ENCODE assay signal across 18 cellular contexts in genomic region chr10:33195608-33196376, GRCh38.
A peak's percentile ranks its signal among the peaks of the same experiment; 100 is the strongest.
DNase-seq lines count a peak whose midpoint lies in the region; ATAC-seq, FAIRE-seq and TF ChIP-seq lines count a peak whose summit lies in the region.
"Had no signal": no experiment of that assay in that cellular context is flagged by ENCODE, and none has a peak within 500 bp of the region (broad histone marks: within the 10 kb centered on the region; RNA-seq: fewer than 3 reads in every experiment).

No MANE protein-coding gene starts in this region.

- no peak overlapping the region for H3K4me3 ChIP-seq in BLaER1 treated with 17β-estradiol and CSF1 and Interleukin-3, amounts not matched to agents 10 nM and 100 nM
- H3K4me3 ChIP-seq in PC-3 (ENCODE audit: low read length) = no peak overlapping the region
- no peak overlapping the region for H3K4me3 ChIP-seq in fibroblast of lung (replicated peaks in 1 of 4; ENCODE audit: control extremely low read depth in 1 of 4, insufficient read depth in 1 of 4, low read depth in 3 of 4, low read length in 4 of 4)
- no peak overlapping the region for H3K4me3 ChIP-seq in pancreas

- no peak for DNase-seq in PC-3
- peak; percentile 47 to 82 for DNase-seq in fibroblast of lung (ENCODE audit: low read depth in 2 of 2)
- no peak for DNase-seq in pancreas
- no peak for DNase-seq in NCI-H2029 treated with DMSO at 0.1 percent for 48 hours (lab: John Stamatoyannopoulos, UW)
- DNase-seq in hippocampal formation (lab: John Stamatoyannopoulos, UW) = no peak
- DNase-seq: activated CD4-positive, alpha-beta memory T cell treated with anti-CD3 and anti-CD28 coated beads for 36 hours; AML-193; KG1; NCI-H1694; SIG-M5; stimulated activated CD4-positive, alpha-beta T cell treated with anti-CD3 and anti-CD28 coated beads, Interleukin-4, amount 100 ng/mL, for 1 hour; T1000 had no signal

- no peak overlapping the region for H3K27ac ChIP-seq in BLaER1 treated with 17β-estradiol and CSF1 and Interleukin-3, amounts not matched to agents 10 nM and 100 nM
- H3K27ac ChIP-seq in PC-3 (ENCODE audit: low read length) (peak overlapping the region; percentile 72), fibroblast of lung (ENCODE audit: insufficient read depth, low read length) (no peak overlapping the region), pancreas (peak overlapping the region in 3 of 4 donors; percentile 28 to 71 (median 58))
- H3K27ac ChIP-seq: vagina had no signal

- peaks cover 0 to 91% (median 0%) of the 10 kb centered on the region in 11 experiments; a peak in 7 of 22 replicates for H3K36me3 ChIP-seq in BLaER1 treated with 17β-estradiol and CSF1 and Interleukin-3, amounts not matched to agents 10 nM and 100 nM
- H3K36me3 ChIP-seq in PC-3 (ENCODE audit: low read depth, low read length) (peaks cover 72% of the 10 kb centered on the region), fibroblast of lung (ENCODE audit: control insufficient read depth, insufficient read depth, low read length) (peaks cover 10% of the 10 kb centered on the region), pancreas (peaks cover 0 to 7% (median 0%) of the 10 kb centered on the region in 3 donors)
- H3K36me3 ChIP-seq: vagina had no signal

- CTCF ChIA-PET in PC-3 (lab: Charles Lee) = interaction anchor here (0.6 to 1.1 kb wide), 2 partner anchors 77 to 242 kb away, joined by 3 read pairs; no protein-coding TSS in a partner anchor

- WGBS in pancreas, 2 donors = 28 to 34% methylated on average over 8 of the region's 8 CpGs

- H4K20me1 ChIP-seq in BLaER1 treated with 17β-estradiol and CSF1 and Interleukin-3, amounts not matched to agents 10 nM and 100 nM = peaks cover 0 to 96% (median 0%) of the 10 kb centered on the region in 11 experiments; a peak in 4 of 22 replicates
- H4K20me1 ChIP-seq in PC-3 (ENCODE audit: low read length) = no peaks in the 10 kb centered on the region
- no peaks in the 10 kb centered on the region for H4K20me1 ChIP-seq in fibroblast of lung (ENCODE audit: control insufficient read depth, extremely low read depth, insufficient read depth, low read length)

- no peak overlapping the region for H2AFZ ChIP-seq in PC-3 (ENCODE audit: low read length)
- no peak overlapping the region for H2AFZ ChIP-seq in fibroblast of lung (ENCODE audit: low read length)

- TF ChIP-seq CTCF in PC-3 (conservative IDR thresholded peaks at IDR 0.05; ENCODE audit: low read depth, low read length) (no peak), fibroblast of lung (conservative IDR thresholded peaks at IDR 0.05 in 1 of 2, IDR thresholded peaks at IDR 0.05 in 1 of 2; ENCODE audit: low read depth in 1 of 2, low read length in 2 of 2) (no peak), pancreas (IDR thresholded peaks at IDR 0.05) (no peak)

- no peak overlapping the region for H3K9ac ChIP-seq in BLaER1 treated with 17β-estradiol and CSF1 and Interleukin-3, amounts not matched to agents 10 nM and 100 nM
- no peak overlapping the region for H3K9ac ChIP-seq in PC-3 (ENCODE audit: low read length)
- no peak overlapping the region for H3K9ac ChIP-seq in fibroblast of lung (ENCODE audit: insufficient read depth, low read length)

- H3F3A ChIP-seq in PC-3 (ENCODE audit: low read length, unreplicated experiment) = peaks cover 21% of the 10 kb centered on the region

- intact Hi-C loops in PC-3 (cut with micrococcal nuclease) = no loop called here
- intact Hi-C loops in pancreas (cut with DNase I) = no loop called here

- H3K9me3 ChIP-seq in BLaER1 treated with 17β-estradiol and CSF1 and Interleukin-3, amounts not matched to agents 10 nM and 100 nM (replicated peaks in 1 of 11) = no peaks in the 10 kb centered on the region
- no peaks in the 10 kb centered on the region for H3K9me3 ChIP-seq in PC-3 (ENCODE audit: low read length)
- no peaks in the 10 kb centered on the region for H3K9me3 ChIP-seq in fibroblast of lung (ENCODE audit: control insufficient read depth, insufficient read depth, low read depth, low read length)
- no peaks in the 10 kb centered on the region for H3K9me3 ChIP-seq in pancreas
- H3K9me3 ChIP-seq: vagina had no signal

- no peaks in the 10 kb centered on the region for H3K9me2 ChIP-seq in PC-3 (replicated peaks; ENCODE audit: low read length)

- H3K4me2 ChIP-seq in BLaER1 treated with 17β-estradiol and CSF1 and Interleukin-3, amounts not matched to agents 10 nM and 100 nM = peak overlapping the region in 7 of 11 experiments; percentile 82 to 98 (median 90); a peak in 13 of 22 replicates
- H3K4me2 ChIP-seq in PC-3 (ENCODE audit: low read length) (no peak overlapping the region), fibroblast of lung (ENCODE audit: extremely low read depth, insufficient read depth, low read length) (no peak overlapping the region)

- no TSS peak for BruUV-seq in PC-3 (replicated peaks; lab: Mats Ljungman, UMichigan)

- H3K4me1 ChIP-seq in BLaER1 treated with 17β-estradiol and CSF1 and Interleukin-3, amounts not matched to agents 10 nM and 100 nM = peaks cover 23 to 76% (median 51%) of the 10 kb centered on the region in 10 experiments
- H3K4me1 ChIP-seq in PC-3 (ENCODE audit: insufficient read depth, low read length) (peaks cover 76% of the 10 kb centered on the region), fibroblast of lung (ENCODE audit: control insufficient read depth, extremely low read depth, insufficient read depth, low read length) (peaks cover 32% of the 10 kb centered on the region), pancreas (peaks cover 20 to 44% (median 32%) of the 10 kb centered on the region in 3 donors)

- H3K79me2 ChIP-seq in PC-3 (ENCODE audit: low read length) (no peaks in the 10 kb centered on the region), fibroblast of lung (ENCODE audit: control insufficient read depth, insufficient read depth, low read length) (peaks cover 4% of the 10 kb centered on the region)

- FAIRE-seq in pancreas (lab: Jason Lieb, UNC) = no peak
- FAIRE-seq: GM12892 had no signal

- POLR2A ChIA-PET in PC-3 (lab: Charles Lee; ENCODE audit: unreplicated experiment) = no interaction called here

- no peaks in the 10 kb centered on the region for H3K27me3 ChIP-seq in BLaER1 treated with 17β-estradiol and CSF1 and Interleukin-3, amounts not matched to agents 10 nM and 100 nM
- H3K27me3 ChIP-seq in PC-3 (ENCODE audit: low read length) (no peaks in the 10 kb centered on the region), fibroblast of lung (ENCODE audit: control insufficient read depth, insufficient read depth, low read length) (no peaks in the 10 kb centered on the region), pancreas (no peaks in the 10 kb centered on the region)
- H3K27me3 ChIP-seq: vagina had no signal

- ATAC-seq in PC-3 (no peak), pancreas (peak in 2 of 4 donors; percentile 3 to 4), HG03432 (IDR thresholded peaks at IDR 0.05; ENCODE audit: unreplicated experiment) (no peak), GM18867 (IDR thresholded peaks at IDR 0.05; ENCODE audit: unreplicated experiment) (no peak)
- ATAC-seq: activated T-helper 17 cell treated with anti-CD3 and anti-CD28 coated beads, Interleukin-2, amount 50 U/mL, for 72 hours had no signal

Comparison
In these comparisons a context has a peak if more than half of its experiments do, and no peak if none do; other contexts are left out.
1. H3K27ac ChIP-seq: peak in PC-3 (single experiment) and pancreas (3 of 4); none in BLaER1 treated with 17β-estradiol and CSF1 and Interleukin-3, amounts not matched to agents 10 nM and 100 nM (0 of 11) and fibroblast of lung (single experiment).
2. H3K4me2 ChIP-seq: peak in BLaER1 treated with 17β-estradiol and CSF1 and Interleukin-3, amounts not matched to agents 10 nM and 100 nM (7 of 11); none in PC-3 (single experiment) and fibroblast of lung (single experiment).
3. DNase-seq: peak in fibroblast of lung (2 of 2); none in PC-3 (single experiment), pancreas (0 of 6), NCI-H2029 treated with DMSO at 0.1 percent for 48 hours (single experiment) and hippocampal formation (0 of 2).